ENCODE assay signal across 26 cellular contexts in the genomic region with DNA sequence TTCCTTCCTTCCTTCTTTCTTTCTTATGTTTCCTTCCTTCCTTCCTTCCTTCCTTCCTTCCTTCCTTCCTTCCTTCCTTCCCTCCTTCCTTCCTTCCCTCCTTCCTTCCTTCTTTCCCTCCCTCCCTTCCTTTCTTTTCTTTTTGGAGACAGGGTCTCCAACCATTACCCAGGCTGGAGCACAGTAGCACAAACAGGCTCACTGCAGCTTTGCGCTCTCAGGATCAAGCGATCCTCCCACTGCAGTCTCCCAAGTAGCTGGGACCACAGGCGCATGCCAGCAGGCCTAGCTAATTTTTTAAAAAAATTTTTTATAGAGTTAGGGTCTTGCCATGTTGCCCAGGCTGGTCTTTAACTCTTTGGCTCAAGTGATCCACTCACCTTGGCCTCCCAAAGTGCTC.
"Had no signal": no experiment of that assay in that cellular context is flagged by ENCODE, and none has a peak within 500 bp of the region (broad histone marks: within the 10 kb centered on the region; RNA-seq: fewer than 3 reads in every experiment).

No MANE protein-coding gene starts in this region.

- H3K4me1 Mint-ChIP-seq: endodermal cell had no signal

- H3K36me3 ChIP-seq: colonic mucosa, esophagus muscularis mucosa, esophagus squamous epithelium, gastrocnemius medialis, gastroesophageal sphincter, heart left ventricle, heart right ventricle had no signal

- H3K4me3 Mint-ChIP-seq: dendritic cell treated with granulocyte-macrophage colony-stimulating factor and Interleukin-4, amounts not matched to agents 40 ng/mL and 50 ng/mL, for 4 days; effector memory CD8-positive, alpha-beta T cell; endodermal cell had no signal

- H3K27me3 ChIP-seq: colonic mucosa, dorsolateral prefrontal cortex, esophagus muscularis mucosa, esophagus squamous epithelium, foreskin keratinocyte, gastrocnemius medialis, gastroesophageal sphincter, heart left ventricle, heart right ventricle, hepatocyte had no signal

- ATAC-seq: effector memory CD8-positive, alpha-beta T cell; esophagus mucosa; foreskin keratinocyte; gastrocnemius medialis; gastroesophageal sphincter; heart left ventricle; heart right ventricle had no signal

- H3K79me2 ChIP-seq: hepatocyte had no signal

- H3K4me1 ChIP-seq: colonic mucosa, esophagus muscularis mucosa, esophagus squamous epithelium, foreskin keratinocyte, gastrocnemius medialis, gastroesophageal sphincter, heart left ventricle, heart right ventricle had no signal

- DNase-seq: colonic mucosa; cortex of kidney; dermis blood vessel endothelial cell; dorsolateral prefrontal cortex; effector CD4-positive, alpha-beta T cell; effector CD8-positive, alpha-beta T cell; effector memory CD4-positive, alpha-beta T cell; effector memory CD8-positive, alpha-beta T cell; endodermal cell; erythroblast; esophagus squamous epithelium; foreskin fibroblast; foreskin keratinocyte; foreskin melanocyte; gastrocnemius medialis; glutamatergic neuron; head of caudate nucleus; heart left ventricle; heart right ventricle; hippocampal formation had no signal

- H3K4me2 ChIP-seq: hepatocyte had no signal

- H3K27me3 Mint-ChIP-seq: dendritic cell treated with granulocyte-macrophage colony-stimulating factor and Interleukin-4, amounts not matched to agents 40 ng/mL and 50 ng/mL, for 4 days had no signal

- H3K9me3 ChIP-seq: colonic mucosa, esophagus squamous epithelium, gastrocnemius medialis had no signal

- H3K27ac ChIP-seq: colonic mucosa, dorsolateral prefrontal cortex, epithelial cell of prostate, esophagus muscularis mucosa, esophagus squamous epithelium, foreskin keratinocyte, gastrocnemius medialis, gastroesophageal sphincter, heart left ventricle, heart right ventricle, hepatocyte had no signal

- H3K4me3 ChIP-seq: colonic mucosa, dorsolateral prefrontal cortex, esophagus muscularis mucosa, esophagus squamous epithelium, gastrocnemius medialis, gastroesophageal sphincter, heart left ventricle, heart right ventricle, hepatocyte had no signal

- H2AFZ ChIP-seq: hepatocyte had no signal

- H3K27ac Mint-ChIP-seq: dendritic cell treated with granulocyte-macrophage colony-stimulating factor and Interleukin-4, amounts not matched to agents 40 ng/mL and 50 ng/mL, for 4 days; effector memory CD8-positive, alpha-beta T cell; endodermal cell had no signal
